In the genomic region with DNA sequence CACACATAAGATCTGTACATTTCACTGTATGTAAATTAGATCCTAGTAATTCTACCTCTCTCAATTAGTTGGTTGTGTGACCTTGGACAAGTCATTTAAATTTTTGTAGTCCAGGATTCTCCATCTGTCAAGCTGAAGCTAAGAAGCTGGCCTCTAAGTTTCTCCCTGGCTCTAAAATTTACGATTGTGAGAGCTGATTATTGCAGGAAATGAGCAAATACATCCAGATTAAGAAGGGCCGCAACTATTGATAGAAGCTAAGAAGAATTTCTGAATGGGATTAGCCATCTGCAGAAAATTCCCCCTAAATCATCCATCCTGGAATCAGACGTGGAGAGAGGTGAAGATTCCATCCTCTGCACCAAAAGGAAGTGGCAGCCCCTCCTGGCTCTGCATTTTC, we compare ENCODE assay signal across 16 cellular contexts. TPM values are rescaled to one million over a fixed set of nuclear protein-coding genes. Genes with fewer than 3 reads are reported as not detected.
A peak's percentile ranks its signal among the peaks of the same experiment; 100 is the strongest.
DNase-seq lines count a peak whose midpoint lies in the region; ATAC-seq and TF ChIP-seq lines count a peak whose summit lies in the region.
"Had no signal": no experiment of that assay in that cellular context is flagged by ENCODE, and none has a peak within 500 bp of the region (broad histone marks: within the 10 kb centered on the region; RNA-seq: fewer than 3 reads in every experiment).

No MANE protein-coding gene starts in this region.

- DNase-seq in GM23248 (no peak), NCI-H82 (lab: John Stamatoyannopoulos, UW) (peak; percentile 71), SJSA1 (ENCODE audit: low read depth in 1 of 2, low spot score in 2 of 2) (no peak), osteoblast (ENCODE audit: insufficient read length, low spot score, missing footprints) (no peak), HFFc6 (no peak)
- DNase-seq in effector CD4-positive, alpha-beta T cell: no peak
- DNase-seq: ACHN, HCEC 1CT, KBM-7, NCI-H1105 treated with DMSO at 0.1 percent for 48 hours, NCI-H1694 treated with DMSO at 0.1 percent for 48 hours, NCI-H510A, NCI-H748 treated with DMSO at 0.1 percent for 48 hours had no signal

- H3K9me3 ChIP-seq in GM23248 (ENCODE audit: low read depth) (no peaks in the 10 kb centered on the region), SJSA1 (replicated peaks) (no peaks in the 10 kb centered on the region), osteoblast (ENCODE audit: low read depth, low read length) (no peaks in the 10 kb centered on the region)

- no peaks in the 10 kb centered on the region for H3K9me2 ChIP-seq in GM23248 (ENCODE audit: insufficient read depth)

- TF ChIP-seq CTCF in osteoblast (IDR thresholded peaks at IDR 0.05; ENCODE audit: extremely low read depth, low read depth, low read length) (no peak), HFFc6 (IDR thresholded peaks at IDR 0.05) (no peak)

- H3K79me2 ChIP-seq in GM23248 (ENCODE audit: insufficient read depth) (no peaks in the 10 kb centered on the region), osteoblast (ENCODE audit: insufficient read depth, low read length) (no peaks in the 10 kb centered on the region)

- H2AFZ ChIP-seq in GM23248 (no peak overlapping the region), osteoblast (ENCODE audit: low read length) (no peak overlapping the region)
- H2AFZ ChIP-seq: GM23338 had no signal

- H3K27ac Mint-ChIP-seq in HFFc6: no peak overlapping the region
- H3K27ac Mint-ChIP-seq: GM23338 had no signal

- no peak overlapping the region for H3K4me2 ChIP-seq in GM23248 (ENCODE audit: unreplicated experiment)
- H3K4me2 ChIP-seq in osteoblast (ENCODE audit: insufficient read depth, low read length): peak overlapping the region; percentile 57
- H3K4me2 ChIP-seq: GM23338 had no signal

- H3K36me3 Mint-ChIP-seq in HFFc6 (ENCODE audit: low read depth): no peaks in the 10 kb centered on the region

- H3K4me3 ChIP-seq in GM23248 (no peak overlapping the region), SJSA1 (no peak overlapping the region), osteoblast (ENCODE audit: insufficient read depth, low read length) (no peak overlapping the region)
- H3K4me3 ChIP-seq: GM23338 had no signal

- H3K27me3 ChIP-seq in GM23248 (replicated peaks; ENCODE audit: insufficient read depth): no peaks in the 10 kb centered on the region
- no peaks in the 10 kb centered on the region for H3K27me3 ChIP-seq in SJSA1 (replicated peaks)
- H3K27me3 ChIP-seq in osteoblast (ENCODE audit: insufficient read depth, low read length): no peaks in the 10 kb centered on the region

- no peak for ATAC-seq in GM21515 (IDR thresholded peaks at IDR 0.05; ENCODE audit: unreplicated experiment)
- ATAC-seq: GM23338 had no signal

- in situ Hi-C loops in GM23248 (cut with MboI): no loop called here

- H3K27ac ChIP-seq in GM23248 (no peak overlapping the region), SJSA1 (peak overlapping the region; percentile 75), osteoblast (ENCODE audit: low read depth, low read length) (peak overlapping the region; percentile 52)

- peaks cover 48% of the 10 kb centered on the region for H3K4me1 Mint-ChIP-seq in HFFc6 (ENCODE audit: low read depth)

- no peak overlapping the region for H3K4me3 Mint-ChIP-seq in HFFc6
- H3K4me3 Mint-ChIP-seq: GM23338 had no signal

- H4K20me1 ChIP-seq in GM23248 (ENCODE audit: insufficient read depth): no peaks in the 10 kb centered on the region
- no peaks in the 10 kb centered on the region for H4K20me1 ChIP-seq in osteoblast (ENCODE audit: insufficient read depth, low read length)

- H3K9me3 Mint-ChIP-seq in HFFc6: no peaks in the 10 kb centered on the region
- H3K9me3 Mint-ChIP-seq: GM23338 had no signal

- H3K9ac ChIP-seq in GM23248: 0 out of 2 replicates have a peak overlapping the region, but pooled peaks have one; percentile 24

- WGBS in GM23248 (ENCODE audit: low coverage in 1 of 2, low lambda C conversion rate in 2 of 2, missing lambda C conversion rate in 2 of 2), 2 experiments: 92 to 97% methylated on average over 3 of the region's 3 CpGs

- peaks cover 31% of the 10 kb centered on the region for H3F3A ChIP-seq in GM23248 (ENCODE audit: insufficient read depth)

- peaks cover 2% of the 10 kb centered on the region for H3K27me3 Mint-ChIP-seq in HFFc6 (ENCODE audit: insufficient read depth)

- no peaks in the 10 kb centered on the region for H3K36me3 ChIP-seq in GM23248 (ENCODE audit: low read depth)
- no peaks in the 10 kb centered on the region for H3K36me3 ChIP-seq in SJSA1
- H3K36me3 ChIP-seq in osteoblast (ENCODE audit: insufficient read depth, low read length): no peaks in the 10 kb centered on the region

- H3K4me1 ChIP-seq in GM23248 (ENCODE audit: insufficient read depth) (peaks cover 30% of the 10 kb centered on the region), SJSA1 (replicated peaks) (peaks cover 53% of the 10 kb centered on the region), osteoblast (ENCODE audit: insufficient read depth, low read length) (peaks cover 28% of the 10 kb centered on the region)

RNA-seq across cellular contexts. Expression of a gene that starts 55.0 kb away (rescaled TPM):
- total RNA-seq in GM23248 (2014; rRNA removed; shearing (Covaris generic)): 1.7 and 2.0 TPM in 2 replicates
- 6.6 and 7.2 TPM in 2 replicates for polyA plus RNA-seq in GM23248 (2016; fragmentation: Nextera tagmentation; extraction: Ambion mirVana)
- 1.3 and 2.2 TPM in 2 replicates for total RNA-seq in SJSA1 (2014; rRNA removed; shearing (Covaris generic))
- total RNA-seq in osteoblast: 1.8 TPM in 2 replicates
- total RNA-seq in HFFc6 (2021; fragmentation: NEBNext Ultra II Directional; extraction: Animal tissue kit (Norgen Biotek cat#: 25700)): 1 to 10 TPM; 7.0 to 9.7 (median 7.9) TPM
- total RNA-seq: G401 had no signal
